ENCODE assay signal across 8 cellular contexts in genomic region chr14:69152944-69153847, GRCh38. TPM values are rescaled to one million over a fixed set of nuclear protein-coding genes. Genes with fewer than 3 reads are reported as not detected.
A peak's percentile ranks its signal among the peaks of the same experiment; 100 is the strongest.
DNase-seq lines count a peak whose midpoint lies in the region; ATAC-seq and TF ChIP-seq lines count a peak whose summit lies in the region.

Gene DCAF5, minus strand, starts transcription at chr14:69153119. Its CDS starts 141 bp downstream, at chr14:69152978.

- peak within 1 kb of the TSS; percentile 70 for H3K4me3 ChIP-seq in A673 (ENCODE audit: low read depth, low read length, poor library complexity, severe bottlenecking)
- H3K4me3 ChIP-seq in iPS-18c (ENCODE audit: insufficient read depth, low read depth, low read length) = peak within 1 kb of the TSS; percentile 84
- peak within 1 kb of the TSS; percentile 84 to 91 (median 86) for H3K4me3 ChIP-seq in skeletal muscle tissue (ENCODE audit: low read length in 3 of 3)

- CTCF ChIA-PET in A673 (lab: Charles Lee) = no interaction called here

- intact Hi-C loops in A673 (cut with micrococcal nuclease; ENCODE audit: unreplicated experiment) = loop anchor here (5.0 kb wide), 1 partner anchor 89 kb away; no protein-coding TSS in a partner anchor

- H3K4me1 ChIP-seq in A673 (ENCODE audit: insufficient read depth, low read length, poor library complexity, severe bottlenecking) (no peaks in the 10 kb centered on the region), skeletal muscle tissue (ENCODE audit: control insufficient read depth in 3 of 3, insufficient read depth in 3 of 3, low read length in 3 of 3) (peaks cover 7 to 20% (median 17%) of the 10 kb centered on the region in 3 donors)

- no TSS peak for BruUV-seq in A673 (replicated peaks; lab: Mats Ljungman, UMichigan)

- H3K9me3 ChIP-seq in A673 (ENCODE audit: low read depth, low read length, poor library complexity, severe bottlenecking) (no peaks in the 10 kb centered on the region), iPS-18c (ENCODE audit: control insufficient read depth, insufficient read depth, low read length) (peaks cover 2% of the 10 kb centered on the region), skeletal muscle tissue (ENCODE audit: control insufficient read depth in 3 of 3, low read length in 3 of 3) (no peaks in the 10 kb centered on the region)

- in situ Hi-C loops in T47D (cut with HindIII; ENCODE audit: low pct_unique_long_range_greater_than_20kb, low sequenced_read_pairs) = no loop called here

- H3K27me3 ChIP-seq in A673 (replicated peaks; ENCODE audit: insufficient read depth, low read depth, low read length, poor library complexity) (peaks cover 19% of the 10 kb centered on the region), skeletal muscle tissue (ENCODE audit: control insufficient read depth in 3 of 3, insufficient read depth in 3 of 3, low read length in 3 of 3) (no peaks in the 10 kb centered on the region)

- TF ChIP-seq CTCF in A673 (conservative IDR thresholded peaks at IDR 0.05; ENCODE audit: low read depth, low read length) = no peak
- no peak for TF ChIP-seq CTCF in VCaP (conservative IDR thresholded peaks at IDR 0.05)

- H3K36me3 ChIP-seq in A673 (ENCODE audit: insufficient read depth, low read length, poor library complexity, severe bottlenecking) (no peaks in the 10 kb centered on the region), skeletal muscle tissue (ENCODE audit: control insufficient read depth in 3 of 3, insufficient read depth in 3 of 3, low read length in 3 of 3) (peaks cover 0 to 8% (median 3%) of the 10 kb centered on the region in 3 donors)

- peak; percentile 92 for ATAC-seq in GM18868 (IDR thresholded peaks at IDR 0.05; ENCODE audit: unreplicated experiment)
- peak; percentile 85 for ATAC-seq in HG03108 (IDR thresholded peaks at IDR 0.05; ENCODE audit: unreplicated experiment)

- peak within 1 kb of the TSS; percentile 88 for H3K27ac ChIP-seq in A673 (ENCODE audit: low read depth, low read length, poor library complexity, severe bottlenecking)
- H3K27ac ChIP-seq in VCaP = peak within 1 kb of the TSS; percentile 92
- H3K27ac ChIP-seq in skeletal muscle tissue (ENCODE audit: low read depth, low read length) = peak within 1 kb of the TSS; percentile 90

- DNase-seq in A673 (ENCODE audit: low spot score) = peak; percentile 94
- DNase-seq in NCI-H2196 treated with DMSO at 0.1 percent for 48 hours (lab: John Stamatoyannopoulos, UW; ENCODE audit: unreplicated experiment) = peak; percentile 95
- DNase-seq in T47D (ENCODE audit: low read depth in 1 of 2, low spot score in 1 of 2) = peak; percentile 98 to 99

- H3K9ac ChIP-seq in skeletal muscle tissue (ENCODE audit: low read depth in 1 of 3, low read length in 3 of 3) = peak within 1 kb of the TSS; percentile 96 to 98 (median 97)

- POLR2A ChIA-PET in A673 (lab: Charles Lee; ENCODE audit: low non-redundant PET) = interaction anchor here (0.7 kb wide), 1 partner anchor 771 kb away, joined by 13 read pairs; no protein-coding TSS in a partner anchor

RNA-seq across cellular contexts. Expression of gene DCAF5, which starts in this region (rescaled TPM):
- total RNA-seq in A673 (2021) (22.0 and 26.8 TPM in 2 replicates), skeletal muscle tissue (20.9 TPM)

Comparison
In these comparisons a context has a peak if more than half of its experiments do, and no peak if none do; other contexts are left out.
1. Peak in every context shown above with its lines: DNase-seq, ATAC-seq, H3K4me3 ChIP-seq and H3K27ac ChIP-seq.